ENCODE assay signal across 8 cellular contexts in the genomic region with DNA sequence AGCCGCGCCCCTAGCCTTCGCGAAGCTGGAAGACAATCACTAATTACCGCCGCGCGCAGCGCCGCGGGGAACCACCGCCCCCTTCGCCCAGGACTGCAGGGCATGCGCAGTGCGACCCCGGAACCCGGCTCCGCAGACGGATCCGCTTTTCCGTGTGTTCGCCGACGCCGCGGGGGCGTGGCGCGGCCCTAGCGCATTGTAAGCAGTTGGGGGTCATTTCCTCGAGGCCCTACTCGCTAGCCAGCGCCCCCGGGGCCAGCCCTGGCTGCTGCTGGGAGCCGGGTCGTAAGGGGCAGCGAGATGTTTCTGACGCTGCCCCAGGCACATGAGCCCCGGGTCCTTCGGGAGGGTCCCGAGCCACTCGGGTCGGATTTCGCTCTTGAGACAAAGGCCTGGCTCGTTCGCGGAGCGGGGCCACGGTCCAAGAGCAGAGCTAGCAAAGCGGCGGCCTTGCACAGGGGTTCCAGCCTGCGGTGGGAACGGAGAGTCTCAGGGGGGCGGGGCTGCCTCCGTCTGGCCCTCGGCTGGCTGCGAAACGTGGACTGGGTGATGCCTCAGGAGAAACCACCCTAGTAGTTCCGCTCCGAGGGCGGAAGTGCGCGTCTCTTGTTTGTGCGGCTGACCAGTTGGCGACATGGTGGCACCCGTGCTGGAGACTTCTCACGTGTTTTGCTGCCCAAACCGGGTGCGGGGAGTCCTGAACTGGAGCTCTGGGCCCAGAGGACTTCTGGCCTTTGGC. TPM values are rescaled to one million over a fixed set of nuclear protein-coding genes. Genes with fewer than 3 reads are reported as not detected.
DNase-seq lines count a peak whose midpoint lies in the region; ATAC-seq and TF ChIP-seq lines count a peak whose summit lies in the region.

A gene with protein sequence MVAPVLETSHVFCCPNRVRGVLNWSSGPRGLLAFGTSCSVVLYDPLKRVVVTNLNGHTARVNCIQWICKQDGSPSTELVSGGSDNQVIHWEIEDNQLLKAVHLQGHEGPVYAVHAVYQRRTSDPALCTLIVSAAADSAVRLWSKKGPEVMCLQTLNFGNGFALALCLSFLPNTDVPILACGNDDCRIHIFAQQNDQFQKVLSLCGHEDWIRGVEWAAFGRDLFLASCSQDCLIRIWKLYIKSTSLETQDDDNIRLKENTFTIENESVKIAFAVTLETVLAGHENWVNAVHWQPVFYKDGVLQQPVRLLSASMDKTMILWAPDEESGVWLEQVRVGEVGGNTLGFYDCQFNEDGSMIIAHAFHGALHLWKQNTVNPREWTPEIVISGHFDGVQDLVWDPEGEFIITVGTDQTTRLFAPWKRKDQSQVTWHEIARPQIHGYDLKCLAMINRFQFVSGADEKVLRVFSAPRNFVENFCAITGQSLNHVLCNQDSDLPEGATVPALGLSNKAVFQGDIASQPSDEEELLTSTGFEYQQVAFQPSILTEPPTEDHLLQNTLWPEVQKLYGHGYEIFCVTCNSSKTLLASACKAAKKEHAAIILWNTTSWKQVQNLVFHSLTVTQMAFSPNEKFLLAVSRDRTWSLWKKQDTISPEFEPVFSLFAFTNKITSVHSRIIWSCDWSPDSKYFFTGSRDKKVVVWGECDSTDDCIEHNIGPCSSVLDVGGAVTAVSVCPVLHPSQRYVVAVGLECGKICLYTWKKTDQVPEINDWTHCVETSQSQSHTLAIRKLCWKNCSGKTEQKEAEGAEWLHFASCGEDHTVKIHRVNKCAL (plus strand): TSS at position 600 of the 739 bp plus-strand sequence. CDS start 35 bp downstream, at position 635.
A gene with protein sequence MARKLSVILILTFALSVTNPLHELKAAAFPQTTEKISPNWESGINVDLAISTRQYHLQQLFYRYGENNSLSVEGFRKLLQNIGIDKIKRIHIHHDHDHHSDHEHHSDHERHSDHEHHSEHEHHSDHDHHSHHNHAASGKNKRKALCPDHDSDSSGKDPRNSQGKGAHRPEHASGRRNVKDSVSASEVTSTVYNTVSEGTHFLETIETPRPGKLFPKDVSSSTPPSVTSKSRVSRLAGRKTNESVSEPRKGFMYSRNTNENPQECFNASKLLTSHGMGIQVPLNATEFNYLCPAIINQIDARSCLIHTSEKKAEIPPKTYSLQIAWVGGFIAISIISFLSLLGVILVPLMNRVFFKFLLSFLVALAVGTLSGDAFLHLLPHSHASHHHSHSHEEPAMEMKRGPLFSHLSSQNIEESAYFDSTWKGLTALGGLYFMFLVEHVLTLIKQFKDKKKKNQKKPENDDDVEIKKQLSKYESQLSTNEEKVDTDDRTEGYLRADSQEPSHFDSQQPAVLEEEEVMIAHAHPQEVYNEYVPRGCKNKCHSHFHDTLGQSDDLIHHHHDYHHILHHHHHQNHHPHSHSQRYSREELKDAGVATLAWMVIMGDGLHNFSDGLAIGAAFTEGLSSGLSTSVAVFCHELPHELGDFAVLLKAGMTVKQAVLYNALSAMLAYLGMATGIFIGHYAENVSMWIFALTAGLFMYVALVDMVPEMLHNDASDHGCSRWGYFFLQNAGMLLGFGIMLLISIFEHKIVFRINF (minus strand): TSS at position 41 of the 739 bp plus-strand sequence. CDS start 2,333 bp downstream, outside the sequence.

- peak; percentile 98 for DNase-seq in Ammon's horn (ENCODE audit: low spot score)
- DNase-seq in NCI-H460 (ENCODE audit: extremely low read depth, low read depth) = peak; percentile 86
- DNase-seq in activated CD4-positive, CD25-positive, alpha-beta regulatory T cell treated with anti-CD3 and anti-CD28 coated beads, Interleukin-2, amount 50 U/mL, for 72 hours = peak; percentile 96
- peak; percentile 97 for DNase-seq in cerebellar cortex (ENCODE audit: low spot score)
- peak; percentile 98 for DNase-seq in islet precursor cell
- peak; percentile 94 for DNase-seq in stimulated activated CD4-positive, alpha-beta T cell treated with anti-CD3 and anti-CD28 coated beads, Interleukin-12 subunit alpha, Interleukin-12 subunit beta, amount 100 ng/mL, for 4 hours

- peak; percentile 91 for TF ChIP-seq POLR2A in GM19193 (IDR thresholded peaks at IDR 0.05; ENCODE audit: extremely low read depth, insufficient read depth, insufficient read length)

- peak; percentile 93 for ATAC-seq in HG03432 (IDR thresholded peaks at IDR 0.05; ENCODE audit: unreplicated experiment)

RNA-seq across cellular contexts. Expression of the first gene that starts in this region (rescaled TPM):
- 62.0 and 88.6 TPM in 2 replicates for total RNA-seq in NCI-H460 (2014; rRNA removed; shearing (Covaris generic))
- polyA plus RNA-seq in NCI-H460 (2014; cell fraction: nucleus; rRNA removed) = 54.2 and 54.3 TPM in 2 replicates

RNA-seq across cellular contexts. Expression of the second gene that starts in this region (rescaled TPM):
- 59.7 and 64.7 TPM in 2 replicates for total RNA-seq in NCI-H460 (2014; rRNA removed; shearing (Covaris generic))
- polyA plus RNA-seq in NCI-H460 (2014; cell fraction: nucleus; rRNA removed) = 41.3 and 57.1 TPM in 2 replicates

Comparison
In these comparisons a context has a peak if more than half of its experiments do, and no peak if none do; other contexts are left out.
1. Peak in every context shown above with its lines: DNase-seq and ATAC-seq.